Comparison of ENCODE assay signal across 8 cellular contexts in the genomic region with DNA sequence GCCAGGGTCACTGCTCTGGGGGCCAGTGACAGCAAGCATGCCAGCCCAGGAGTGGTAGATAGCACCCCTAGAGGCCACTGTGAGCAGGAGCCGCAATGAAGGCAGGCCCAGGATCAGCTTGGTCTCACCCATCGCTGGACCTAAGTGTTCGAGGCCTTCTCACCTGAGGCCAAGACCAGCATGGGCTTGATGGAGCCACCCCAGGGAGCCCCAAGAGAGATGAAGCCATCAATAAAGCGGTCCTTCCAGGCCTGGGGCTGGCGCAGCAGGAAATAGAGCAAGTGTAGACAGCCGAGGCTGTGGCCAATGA. TPM values are rescaled to one million over a fixed set of nuclear protein-coding genes. Genes with fewer than 3 reads are reported as not detected.
A peak's percentile ranks its signal among the peaks of the same experiment; 100 is the strongest.
DNase-seq lines count a peak whose midpoint lies in the region; ATAC-seq and TF ChIP-seq lines count a peak whose summit lies in the region.

No MANE protein-coding gene starts in this region.

- no peaks in the 10 kb centered on the region for H3K79me2 ChIP-seq in OCI-LY1 (ENCODE audit: insufficient read depth, low read length)

- H3K9ac ChIP-seq in OCI-LY1 (ENCODE audit: low read length), result no peak overlapping the region; the same call in 1 of the 2 replicates

- H3K4me1 ChIP-seq in OCI-LY1 (ENCODE audit: insufficient read depth, low read length, severe bottlenecking), result peaks cover 43% of the 10 kb centered on the region
- peaks cover 39% of the 10 kb centered on the region for H3K4me1 ChIP-seq in suprapubic skin

- H3K4me2 ChIP-seq in OCI-LY1 (ENCODE audit: low read length), result no peak overlapping the region

- H3K4me3 ChIP-seq in OCI-LY1 (ENCODE audit: low read depth, low read length, poor library complexity, severe bottlenecking) (no peak overlapping the region), astrocyte of the cerebellum (ENCODE audit: low read depth, low read length) (no peak overlapping the region), suprapubic skin (no peak overlapping the region)

- no peak for TF ChIP-seq POLR2A in suprapubic skin (IDR thresholded peaks at IDR 0.05)

- ATAC-seq in HG02798 (IDR thresholded peaks at IDR 0.05; ENCODE audit: poor library complexity, unreplicated experiment) (no peak), HG03565 (IDR thresholded peaks at IDR 0.05; ENCODE audit: unreplicated experiment) (no peak)

- no peaks in the 10 kb centered on the region for H3K27me3 ChIP-seq in OCI-LY1 (ENCODE audit: insufficient read depth, low read length)
- no peaks in the 10 kb centered on the region for H3K27me3 ChIP-seq in suprapubic skin

- TF ChIP-seq EP300 in suprapubic skin (IDR thresholded peaks at IDR 0.05), result no peak

- DNase-seq in ACHN (peak; percentile 57), astrocyte of the cerebellum (ENCODE audit: low read depth) (no peak), islet precursor cell (peak; percentile 83), suprapubic skin (ENCODE audit: low spot score in 2 of 2) (no peak)

- H3K27ac ChIP-seq in OCI-LY1 (ENCODE audit: low read depth, low read length, poor library complexity, severe bottlenecking) (no peak overlapping the region), suprapubic skin (no peak overlapping the region)

- H3K9me3 ChIP-seq in OCI-LY1 (ENCODE audit: low read length) (no peaks in the 10 kb centered on the region), suprapubic skin (no peaks in the 10 kb centered on the region)

- no peak overlapping the region for H2AFZ ChIP-seq in OCI-LY1 (ENCODE audit: low read length)

- peak; percentile 87 for TF ChIP-seq CTCF in GM12874 (IDR thresholded peaks at IDR 0.05; ENCODE audit: insufficient read depth, low read depth, low read length)
- TF ChIP-seq CTCF in OCI-LY1 (IDR thresholded peaks at IDR 0.05; ENCODE audit: low read length), result peak; percentile 85
- peak; percentile 78 for TF ChIP-seq CTCF in astrocyte of the cerebellum (IDR thresholded peaks at IDR 0.05; ENCODE audit: low read depth, low read length, missing control alignments)
- peak; percentile 28 to 75 for TF ChIP-seq CTCF in suprapubic skin (IDR thresholded peaks at IDR 0.05)

- WGBS in suprapubic skin, result 69% methylated on average over 5 of the region's 6 CpGs

- no peaks in the 10 kb centered on the region for H3F3A ChIP-seq in OCI-LY1 (ENCODE audit: insufficient read depth, low read length)

- no peaks in the 10 kb centered on the region for H3K9me2 ChIP-seq in OCI-LY1 (ENCODE audit: low read depth, low read length)

- H4K20me1 ChIP-seq in OCI-LY1 (ENCODE audit: insufficient read depth, low read length), result no peaks in the 10 kb centered on the region

- peaks cover 14% of the 10 kb centered on the region; the same call in 1 of the 2 replicates for H3K36me3 ChIP-seq in OCI-LY1 (ENCODE audit: insufficient read depth, low read length)
- peaks cover 60% of the 10 kb centered on the region for H3K36me3 ChIP-seq in suprapubic skin

- in situ Hi-C loops in ACHN (cut with HindIII; ENCODE audit: low pct_ligation_motif_present, low pct_unique_long_range_greater_than_20kb, low sequenced_read_pairs) (no loop called here), astrocyte of the cerebellum (cut with HindIII; ENCODE audit: low sequenced_read_pairs) (no loop called here)

RNA-seq across cellular contexts. Expression of a gene that starts 1.8 kb away (rescaled TPM):
- 10 to 100 TPM; 10.6 to 61.4 (median 22.6) TPM for total RNA-seq in suprapubic skin

RNA-seq across cellular contexts. Expression of a gene that starts 5.5 kb away (rescaled TPM):
- 10 to 100 TPM; 13.5 to 31.2 (median 16.3) TPM for total RNA-seq in suprapubic skin

RNA-seq across cellular contexts. Expression of a gene that starts 10.5 kb away (rescaled TPM):
- total RNA-seq in suprapubic skin, result 1 to 10 TPM in 3 of 4 donors, under 1 TPM in 1; 0.55 to 2.7 (median 1.8) TPM

RNA-seq across cellular contexts. Expression of a gene that starts 26.3 kb away (rescaled TPM):
- total RNA-seq in suprapubic skin, result 100 to 1,000 TPM in 1 of 4 donors, 10 to 100 TPM in 3; 31.2 to 165 (median 72.2) TPM

RNA-seq across cellular contexts. Expression of a gene that starts 38.1 kb away (rescaled TPM):
- total RNA-seq in suprapubic skin, result not detected

Comparison
In these comparisons a context has a peak if more than half of its experiments do, and no peak if none do; other contexts are left out.
1. DNase-seq: peak in ACHN (single experiment) and islet precursor cell (single experiment); none in astrocyte of the cerebellum (single experiment) and suprapubic skin (0 of 2).
2. Peak in every context shown above with its lines, with median percentiles within 50 percentile points of each other: CTCF ChIP-seq.